ENCODE assay signal across 14 cellular contexts in genomic region chr7:98810166-98810802, GRCh38. TPM values are rescaled to one million over a fixed set of nuclear protein-coding genes. Genes with fewer than 3 reads are reported as not detected.
DNase-seq lines count a peak whose midpoint lies in the region; ATAC-seq and TF ChIP-seq lines count a peak whose summit lies in the region.
"Had no signal": no experiment of that assay in that cellular context is flagged by ENCODE, and none has a peak within 500 bp of the region (broad histone marks: within the 10 kb centered on the region; RNA-seq: fewer than 3 reads in every experiment).

No MANE protein-coding gene starts in this region.

- peaks cover 2% of the 10 kb centered on the region for H3K27me3 Mint-ChIP-seq in brain

- H3K36me3 ChIP-seq in HUES48 (ENCODE audit: control insufficient read depth, insufficient read depth, low read length), result no peaks in the 10 kb centered on the region
- H3K36me3 ChIP-seq: adrenal gland, right atrium auricular region had no signal

- peaks cover 54% of the 10 kb centered on the region for H3K4me1 Mint-ChIP-seq in brain
- no peaks in the 10 kb centered on the region for H3K4me1 Mint-ChIP-seq in stimulated activated effector memory CD8-positive, alpha-beta T cell treated with anti-CD3 and anti-CD28 coated beads, Interleukin-12 subunit alpha, Interleukin-12 subunit beta, amount 100 ng/mL, for 72 hours

- H3K27me3 ChIP-seq in HUES48 (ENCODE audit: control insufficient read depth, insufficient read depth, low read length), result no peaks in the 10 kb centered on the region
- H3K27me3 ChIP-seq: adrenal gland, right atrium auricular region had no signal

- H3K9me3 Mint-ChIP-seq in brain, result peaks cover 4 to 15% (median 11%) of the 10 kb centered on the region in 5 experiments
- H3K9me3 Mint-ChIP-seq in stimulated activated effector memory CD8-positive, alpha-beta T cell treated with anti-CD3 and anti-CD28 coated beads, Interleukin-12 subunit alpha, Interleukin-12 subunit beta, amount 100 ng/mL, for 72 hours, result no peaks in the 10 kb centered on the region

- no peak for TF ChIP-seq CTCF in brain (conservative IDR thresholded peaks at IDR 0.05)

- ATAC-seq in stimulated activated effector memory CD8-positive, alpha-beta T cell treated with anti-CD3 and anti-CD28 coated beads, Interleukin-12 subunit alpha, Interleukin-12 subunit beta, amount 100 ng/mL, for 72 hours, result no peak
- ATAC-seq in HG02885 (IDR thresholded peaks at IDR 0.05; ENCODE audit: poor library complexity, unreplicated experiment), result no peak
- ATAC-seq: activated CD4-positive, CD25-positive, alpha-beta regulatory T cell treated with anti-CD3 and anti-CD28 coated beads, Interleukin-2, amount 50 U/mL, for 24 hours had no signal

- H3K36me3 Mint-ChIP-seq in brain, result no peaks in the 10 kb centered on the region
- H3K36me3 Mint-ChIP-seq in stimulated activated effector memory CD8-positive, alpha-beta T cell treated with anti-CD3 and anti-CD28 coated beads, Interleukin-12 subunit alpha, Interleukin-12 subunit beta, amount 100 ng/mL, for 72 hours, result peaks cover 19% of the 10 kb centered on the region

- no peak overlapping the region for H3K4me3 ChIP-seq in HUES48 (ENCODE audit: low read depth, low read length)
- H3K4me3 ChIP-seq: adrenal gland, right atrium auricular region had no signal

- peaks cover 3% of the 10 kb centered on the region; the same call in 1 of the 2 replicates for H3K9me3 ChIP-seq in HUES48 (ENCODE audit: control insufficient read depth, insufficient read depth, low read length)
- H3K9me3 ChIP-seq: adrenal gland, right atrium auricular region had no signal

- peak overlapping the region; percentile 90 to 98 (median 94) for H3K27ac Mint-ChIP-seq in brain
- peak overlapping the region; percentile 59 for H3K27ac Mint-ChIP-seq in stimulated activated effector memory CD8-positive, alpha-beta T cell treated with anti-CD3 and anti-CD28 coated beads, Interleukin-12 subunit alpha, Interleukin-12 subunit beta, amount 100 ng/mL, for 72 hours

- no peak for TF ChIP-seq POLR2A in erythroblast (IDR thresholded peaks at IDR 0.05; ENCODE audit: low read length)

- no peaks in the 10 kb centered on the region for H3K4me1 ChIP-seq in HUES48 (ENCODE audit: control insufficient read depth, insufficient read depth, low read length)
- H3K4me1 ChIP-seq: adrenal gland had no signal

- DNase-seq in NCI-H2171 treated with DMSO at 0.1 percent for 48 hours (lab: John Stamatoyannopoulos, UW), result peak; percentile 98
- no peak for DNase-seq in stimulated activated effector memory CD8-positive, alpha-beta T cell treated with anti-CD3 and anti-CD28 coated beads, Interleukin-12 subunit alpha, Interleukin-12 subunit beta, amount 100 ng/mL, for 72 hours (ENCODE audit: low spot score in 2 of 2)
- DNase-seq in erythroblast (lab: John Stamatoyannopoulos, UW), result no peak
- DNase-seq in middle frontal gyrus (ENCODE audit: extremely low spot score, low spot score), result no peak
- DNase-seq: left cardiac atrium; NCI-H1436; OCI-M1; stimulated activated CD4-positive, alpha-beta T cell treated with anti-CD3 and anti-CD28 coated beads, Interleukin-2, amount 100 ng/mL, for 24 hours had no signal

- peak overlapping the region in 3 of 5 experiments; percentile 33 to 53 (median 35) for H3K4me3 Mint-ChIP-seq in brain
- H3K4me3 Mint-ChIP-seq in stimulated activated effector memory CD8-positive, alpha-beta T cell treated with anti-CD3 and anti-CD28 coated beads, Interleukin-12 subunit alpha, Interleukin-12 subunit beta, amount 100 ng/mL, for 72 hours, result no peak overlapping the region

- H3K27ac ChIP-seq in HUES48 (ENCODE audit: low read depth, low read length), result peak overlapping the region; percentile 77
- H3K27ac ChIP-seq: adrenal gland, right atrium auricular region had no signal

- H3K9ac ChIP-seq in HUES48 (ENCODE audit: low read depth, low read length), result no peak overlapping the region

RNA-seq across cellular contexts. Expression of gene TMEM130, which starts 59.5 kb away (rescaled TPM):
- polyA plus RNA-seq in brain (ENCODE audit: insufficient read depth, low read depth, low replicate concordance), result 62.5 TPM
